Comparison of ENCODE assay signal across 3 cellular contexts in the genomic region with DNA sequence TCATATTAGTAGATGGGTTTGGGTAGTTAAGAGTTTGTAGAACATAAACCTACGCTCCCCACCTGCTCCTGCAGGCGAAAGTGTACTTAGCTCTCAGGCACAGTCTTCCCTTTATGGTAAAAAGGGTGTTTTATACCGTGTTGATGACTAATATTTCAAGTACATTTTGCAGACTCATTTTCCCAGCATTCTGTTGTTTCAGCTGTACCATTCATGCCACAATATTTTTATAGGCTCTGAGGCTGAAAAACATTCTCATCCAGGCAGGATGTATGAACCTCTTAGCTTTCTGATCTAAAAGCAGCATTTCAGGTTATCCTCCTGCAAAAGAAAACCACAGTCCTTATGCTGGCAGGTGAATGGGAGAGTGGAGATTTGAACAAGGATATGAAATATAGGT.
A peak's percentile ranks its signal among the peaks of the same experiment; 100 is the strongest.
TF ChIP-seq lines count a peak whose summit lies in the region.

No MANE protein-coding gene starts in this region.

TF ChIP-seq in IMR-90, 13 proteins besides CTCF, POLR2A, EP300 and RAD21:
- TF ChIP-seq MAFK (IDR thresholded peaks at IDR 0.05; ENCODE audit: low read depth, low read length), result peak; percentile 44; the same call in 1 of the 2 replicates
- no peak for TF ChIP-seq RFX5 (IDR thresholded peaks at IDR 0.05; ENCODE audit: low read depth, low read length)
- TF ChIP-seq NFE2L2 (IDR thresholded peaks at IDR 0.05; ENCODE audit: low read depth, low read length), result peak; percentile 72

TF ChIP-seq in GM12878, 131 proteins besides CTCF, POLR2A, EP300 and RAD21:
- TF ChIP-seq BCL11A (IDR thresholded peaks at IDR 0.05; ENCODE audit: low read depth, low read length), result no peak
- TF ChIP-seq EED (IDR thresholded peaks at IDR 0.05; ENCODE audit: low read depth), result no peak
- TF ChIP-seq, protein P1, sequence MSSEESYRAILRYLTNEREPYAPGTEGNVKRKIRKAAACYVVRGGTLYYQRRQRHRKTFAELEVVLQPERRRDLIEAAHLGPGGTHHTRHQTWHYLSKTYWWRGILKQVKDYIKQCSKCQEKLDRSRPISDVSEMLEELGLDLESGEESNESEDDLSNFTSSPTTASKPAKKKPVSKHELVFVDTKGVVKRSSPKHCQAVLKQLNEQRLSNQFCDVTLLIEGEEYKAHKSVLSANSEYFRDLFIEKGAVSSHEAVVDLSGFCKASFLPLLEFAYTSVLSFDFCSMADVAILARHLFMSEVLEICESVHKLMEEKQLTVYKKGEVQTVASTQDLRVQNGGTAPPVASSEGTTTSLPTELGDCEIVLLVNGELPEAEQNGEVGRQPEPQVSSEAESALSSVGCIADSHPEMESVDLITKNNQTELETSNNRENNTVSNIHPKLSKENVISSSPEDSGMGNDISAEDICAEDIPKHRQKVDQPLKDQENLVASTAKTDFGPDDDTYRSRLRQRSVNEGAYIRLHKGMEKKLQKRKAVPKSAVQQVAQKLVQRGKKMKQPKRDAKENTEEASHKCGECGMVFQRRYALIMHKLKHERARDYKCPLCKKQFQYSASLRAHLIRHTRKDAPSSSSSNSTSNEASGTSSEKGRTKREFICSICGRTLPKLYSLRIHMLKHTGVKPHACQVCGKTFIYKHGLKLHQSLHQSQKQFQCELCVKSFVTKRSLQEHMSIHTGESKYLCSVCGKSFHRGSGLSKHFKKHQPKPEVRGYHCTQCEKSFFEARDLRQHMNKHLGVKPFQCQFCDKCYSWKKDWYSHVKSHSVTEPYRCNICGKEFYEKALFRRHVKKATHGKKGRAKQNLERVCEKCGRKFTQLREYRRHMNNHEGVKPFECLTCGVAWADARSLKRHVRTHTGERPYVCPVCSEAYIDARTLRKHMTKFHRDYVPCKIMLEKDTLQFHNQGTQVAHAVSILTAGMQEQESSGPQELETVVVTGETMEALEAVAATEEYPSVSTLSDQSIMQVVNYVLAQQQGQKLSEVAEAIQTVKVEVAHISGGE (CRISPR knock-in tag; IDR thresholded peaks at IDR 0.05), result no peak
- TF ChIP-seq RCOR1 (conservative IDR thresholded peaks at IDR 0.05; ENCODE audit: low read depth, low read length), result no peak
- TF ChIP-seq ZNF622 (IDR thresholded peaks at IDR 0.05), result no peak
- no peak for TF ChIP-seq HDGF (IDR thresholded peaks at IDR 0.05)
- TF ChIP-seq, protein P2, sequence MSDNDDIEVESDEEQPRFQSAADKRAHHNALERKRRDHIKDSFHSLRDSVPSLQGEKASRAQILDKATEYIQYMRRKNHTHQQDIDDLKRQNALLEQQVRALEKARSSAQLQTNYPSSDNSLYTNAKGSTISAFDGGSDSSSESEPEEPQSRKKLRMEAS (IDR thresholded peaks at IDR 0.05; ENCODE audit: low read depth, low read length), result no peak
- TF ChIP-seq NBN (IDR thresholded peaks at IDR 0.05), result no peak
- no peak for TF ChIP-seq TBL1XR1 (IDR thresholded peaks at IDR 0.05; ENCODE audit: low read depth, low read length)
- no peak for TF ChIP-seq RFX5 (IDR thresholded peaks at IDR 0.05; ENCODE audit: low read depth, low read length)
- TF ChIP-seq SIN3A (IDR thresholded peaks at IDR 0.05; ENCODE audit: low read depth, low read length), result no peak
- TF ChIP-seq, protein P3, sequence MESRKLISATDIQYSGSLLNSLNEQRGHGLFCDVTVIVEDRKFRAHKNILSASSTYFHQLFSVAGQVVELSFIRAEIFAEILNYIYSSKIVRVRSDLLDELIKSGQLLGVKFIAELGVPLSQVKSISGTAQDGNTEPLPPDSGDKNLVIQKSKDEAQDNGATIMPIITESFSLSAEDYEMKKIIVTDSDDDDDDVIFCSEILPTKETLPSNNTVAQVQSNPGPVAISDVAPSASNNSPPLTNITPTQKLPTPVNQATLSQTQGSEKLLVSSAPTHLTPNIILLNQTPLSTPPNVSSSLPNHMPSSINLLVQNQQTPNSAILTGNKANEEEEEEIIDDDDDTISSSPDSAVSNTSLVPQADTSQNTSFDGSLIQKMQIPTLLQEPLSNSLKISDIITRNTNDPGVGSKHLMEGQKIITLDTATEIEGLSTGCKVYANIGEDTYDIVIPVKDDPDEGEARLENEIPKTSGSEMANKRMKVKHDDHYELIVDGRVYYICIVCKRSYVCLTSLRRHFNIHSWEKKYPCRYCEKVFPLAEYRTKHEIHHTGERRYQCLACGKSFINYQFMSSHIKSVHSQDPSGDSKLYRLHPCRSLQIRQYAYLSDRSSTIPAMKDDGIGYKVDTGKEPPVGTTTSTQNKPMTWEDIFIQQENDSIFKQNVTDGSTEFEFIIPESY (IDR thresholded peaks at IDR 0.05), result no peak
- TF ChIP-seq, protein P4, sequence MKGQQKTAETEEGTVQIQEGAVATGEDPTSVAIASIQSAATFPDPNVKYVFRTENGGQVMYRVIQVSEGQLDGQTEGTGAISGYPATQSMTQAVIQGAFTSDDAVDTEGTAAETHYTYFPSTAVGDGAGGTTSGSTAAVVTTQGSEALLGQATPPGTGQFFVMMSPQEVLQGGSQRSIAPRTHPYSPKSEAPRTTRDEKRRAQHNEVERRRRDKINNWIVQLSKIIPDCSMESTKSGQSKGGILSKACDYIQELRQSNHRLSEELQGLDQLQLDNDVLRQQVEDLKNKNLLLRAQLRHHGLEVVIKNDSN (IDR thresholded peaks at IDR 0.05; ENCODE audit: borderline replicate concordance, extremely low read length, insufficient read depth, low read depth, low read length), result no peak
- no peak for TF ChIP-seq RBBP5 (conservative IDR thresholded peaks at IDR 0.05)
- TF ChIP-seq NFYA (IDR thresholded peaks at IDR 0.05; ENCODE audit: borderline replicate concordance, low read depth, low read length), result no peak
- no peak for TF ChIP-seq ZNF217 (IDR thresholded peaks at IDR 0.05)
- TF ChIP-seq, protein P5, sequence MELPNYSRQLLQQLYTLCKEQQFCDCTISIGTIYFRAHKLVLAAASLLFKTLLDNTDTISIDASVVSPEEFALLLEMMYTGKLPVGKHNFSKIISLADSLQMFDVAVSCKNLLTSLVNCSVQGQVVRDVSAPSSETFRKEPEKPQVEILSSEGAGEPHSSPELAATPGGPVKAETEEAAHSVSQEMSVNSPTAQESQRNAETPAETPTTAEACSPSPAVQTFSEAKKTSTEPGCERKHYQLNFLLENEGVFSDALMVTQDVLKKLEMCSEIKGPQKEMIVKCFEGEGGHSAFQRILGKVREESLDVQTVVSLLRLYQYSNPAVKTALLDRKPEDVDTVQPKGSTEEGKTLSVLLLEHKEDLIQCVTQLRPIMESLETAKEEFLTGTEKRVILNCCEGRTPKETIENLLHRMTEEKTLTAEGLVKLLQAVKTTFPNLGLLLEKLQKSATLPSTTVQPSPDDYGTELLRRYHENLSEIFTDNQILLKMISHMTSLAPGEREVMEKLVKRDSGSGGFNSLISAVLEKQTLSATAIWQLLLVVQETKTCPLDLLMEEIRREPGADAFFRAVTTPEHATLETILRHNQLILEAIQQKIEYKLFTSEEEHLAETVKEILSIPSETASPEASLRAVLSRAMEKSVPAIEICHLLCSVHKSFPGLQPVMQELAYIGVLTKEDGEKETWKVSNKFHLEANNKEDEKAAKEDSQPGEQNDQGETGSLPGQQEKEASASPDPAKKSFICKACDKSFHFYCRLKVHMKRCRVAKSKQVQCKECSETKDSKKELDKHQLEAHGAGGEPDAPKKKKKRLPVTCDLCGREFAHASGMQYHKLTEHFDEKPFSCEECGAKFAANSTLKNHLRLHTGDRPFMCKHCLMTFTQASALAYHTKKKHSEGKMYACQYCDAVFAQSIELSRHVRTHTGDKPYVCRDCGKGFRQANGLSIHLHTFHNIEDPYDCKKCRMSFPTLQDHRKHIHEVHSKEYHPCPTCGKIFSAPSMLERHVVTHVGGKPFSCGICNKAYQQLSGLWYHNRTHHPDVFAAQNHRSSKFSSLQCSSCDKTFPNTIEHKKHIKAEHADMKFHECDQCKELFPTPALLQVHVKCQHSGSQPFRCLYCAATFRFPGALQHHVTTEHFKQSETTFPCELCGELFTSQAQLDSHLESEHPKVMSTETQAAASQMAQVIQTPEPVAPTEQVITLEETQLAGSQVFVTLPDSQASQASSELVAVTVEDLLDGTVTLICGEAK (IDR thresholded peaks at IDR 0.05; ENCODE audit: borderline replicate concordance), result no peak

TF ChIP-seq in HepG2, 621 proteins besides CTCF, POLR2A, EP300 and RAD21:
- TF ChIP-seq, protein P6, sequence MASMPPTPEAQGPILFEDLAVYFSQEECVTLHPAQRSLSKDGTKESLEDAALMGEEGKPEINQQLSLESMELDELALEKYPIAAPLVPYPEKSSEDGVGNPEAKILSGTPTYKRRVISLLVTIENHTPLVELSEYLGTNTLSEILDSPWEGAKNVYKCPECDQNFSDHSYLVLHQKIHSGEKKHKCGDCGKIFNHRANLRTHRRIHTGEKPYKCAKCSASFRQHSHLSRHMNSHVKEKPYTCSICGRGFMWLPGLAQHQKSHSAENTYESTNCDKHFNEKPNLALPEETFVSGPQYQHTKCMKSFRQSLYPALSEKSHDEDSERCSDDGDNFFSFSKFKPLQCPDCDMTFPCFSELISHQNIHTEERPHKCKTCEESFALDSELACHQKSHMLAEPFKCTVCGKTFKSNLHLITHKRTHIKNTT (CRISPR knock-in tag; IDR thresholded peaks at IDR 0.05), result no peak
- TF ChIP-seq, protein P7, sequence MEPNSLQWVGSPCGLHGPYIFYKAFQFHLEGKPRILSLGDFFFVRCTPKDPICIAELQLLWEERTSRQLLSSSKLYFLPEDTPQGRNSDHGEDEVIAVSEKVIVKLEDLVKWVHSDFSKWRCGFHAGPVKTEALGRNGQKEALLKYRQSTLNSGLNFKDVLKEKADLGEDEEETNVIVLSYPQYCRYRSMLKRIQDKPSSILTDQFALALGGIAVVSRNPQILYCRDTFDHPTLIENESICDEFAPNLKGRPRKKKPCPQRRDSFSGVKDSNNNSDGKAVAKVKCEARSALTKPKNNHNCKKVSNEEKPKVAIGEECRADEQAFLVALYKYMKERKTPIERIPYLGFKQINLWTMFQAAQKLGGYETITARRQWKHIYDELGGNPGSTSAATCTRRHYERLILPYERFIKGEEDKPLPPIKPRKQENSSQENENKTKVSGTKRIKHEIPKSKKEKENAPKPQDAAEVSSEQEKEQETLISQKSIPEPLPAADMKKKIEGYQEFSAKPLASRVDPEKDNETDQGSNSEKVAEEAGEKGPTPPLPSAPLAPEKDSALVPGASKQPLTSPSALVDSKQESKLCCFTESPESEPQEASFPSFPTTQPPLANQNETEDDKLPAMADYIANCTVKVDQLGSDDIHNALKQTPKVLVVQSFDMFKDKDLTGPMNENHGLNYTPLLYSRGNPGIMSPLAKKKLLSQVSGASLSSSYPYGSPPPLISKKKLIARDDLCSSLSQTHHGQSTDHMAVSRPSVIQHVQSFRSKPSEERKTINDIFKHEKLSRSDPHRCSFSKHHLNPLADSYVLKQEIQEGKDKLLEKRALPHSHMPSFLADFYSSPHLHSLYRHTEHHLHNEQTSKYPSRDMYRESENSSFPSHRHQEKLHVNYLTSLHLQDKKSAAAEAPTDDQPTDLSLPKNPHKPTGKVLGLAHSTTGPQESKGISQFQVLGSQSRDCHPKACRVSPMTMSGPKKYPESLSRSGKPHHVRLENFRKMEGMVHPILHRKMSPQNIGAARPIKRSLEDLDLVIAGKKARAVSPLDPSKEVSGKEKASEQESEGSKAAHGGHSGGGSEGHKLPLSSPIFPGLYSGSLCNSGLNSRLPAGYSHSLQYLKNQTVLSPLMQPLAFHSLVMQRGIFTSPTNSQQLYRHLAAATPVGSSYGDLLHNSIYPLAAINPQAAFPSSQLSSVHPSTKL (CRISPR knock-in tag; IDR thresholded peaks at IDR 0.05), result no peak
- TF ChIP-seq MYNN (CRISPR knock-in tag; IDR thresholded peaks at IDR 0.05; ENCODE audit: low read depth) (no peak), ZMYM4 (CRISPR knock-in tag; IDR thresholded peaks at IDR 0.05) (no peak)
- TF ChIP-seq, protein P8, sequence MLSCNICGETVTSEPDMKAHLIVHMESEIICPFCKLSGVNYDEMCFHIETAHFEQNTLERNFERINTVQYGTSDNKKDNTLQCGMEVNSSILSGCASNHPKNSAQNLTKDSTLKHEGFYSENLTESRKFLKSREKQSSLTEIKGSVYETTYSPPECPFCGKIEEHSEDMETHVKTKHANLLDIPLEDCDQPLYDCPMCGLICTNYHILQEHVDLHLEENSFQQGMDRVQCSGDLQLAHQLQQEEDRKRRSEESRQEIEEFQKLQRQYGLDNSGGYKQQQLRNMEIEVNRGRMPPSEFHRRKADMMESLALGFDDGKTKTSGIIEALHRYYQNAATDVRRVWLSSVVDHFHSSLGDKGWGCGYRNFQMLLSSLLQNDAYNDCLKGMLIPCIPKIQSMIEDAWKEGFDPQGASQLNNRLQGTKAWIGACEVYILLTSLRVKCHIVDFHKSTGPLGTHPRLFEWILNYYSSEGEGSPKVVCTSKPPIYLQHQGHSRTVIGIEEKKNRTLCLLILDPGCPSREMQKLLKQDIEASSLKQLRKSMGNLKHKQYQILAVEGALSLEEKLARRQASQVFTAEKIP (CRISPR knock-in tag; IDR thresholded peaks at IDR 0.05; ENCODE audit: borderline replicate concordance), result no peak
